4 cellular contexts compared by ENCODE assay signal in genomic region chr12:77101-77719, GRCh38. TPM values are rescaled to one million over a fixed set of nuclear protein-coding genes. Genes with fewer than 3 reads are reported as not detected.
"Had no signal": no experiment of that assay in that cellular context is flagged by ENCODE, and none has a peak within 500 bp of the region (broad histone marks: within the 10 kb centered on the region; RNA-seq: fewer than 3 reads in every experiment).

No MANE protein-coding gene starts in this region.

RNA-seq across cellular contexts. Expression of gene IQSEC3, which starts 10.6 kb away (rescaled TPM):
- total RNA-seq: activated B cell treated with CpG ODN at 0.5 μM for 24 hours, LHCN-M2, NCI-H460, SK-MEL-5 had no signal
